Comparison of ENCODE assay signal across 23 cellular contexts in genomic region chr20:54433653-54434052, GRCh38. TPM values are rescaled to one million over a fixed set of nuclear protein-coding genes. Genes with fewer than 3 reads are reported as not detected.
DNase-seq lines count a peak whose midpoint lies in the region; ATAC-seq, FAIRE-seq and TF ChIP-seq lines count a peak whose summit lies in the region.
"Had no signal": no experiment of that assay in that cellular context is flagged by ENCODE, and none has a peak within 500 bp of the region (broad histone marks: within the 10 kb centered on the region; RNA-seq: fewer than 3 reads in every experiment).

No MANE protein-coding gene starts in this region.

- intact Hi-C loops in pancreas (cut with DNase I) = no loop called here

- peaks cover 6 to 27% (median 13%) of the 10 kb centered on the region in 3 donors for H3K4me1 ChIP-seq in pancreas
- H3K4me1 ChIP-seq: heart right ventricle, suprapubic skin had no signal

- ATAC-seq in pancreas (peak; percentile 88 to 95 (median 92)), GM18867 (IDR thresholded peaks at IDR 0.05; ENCODE audit: unreplicated experiment) (no peak)
- ATAC-seq: heart right ventricle had no signal

- H3K9me3 ChIP-seq in pancreas = no peaks in the 10 kb centered on the region
- H3K9me3 ChIP-seq: heart right ventricle, suprapubic skin had no signal

- H3K36me3 ChIP-seq in pancreas = no peaks in the 10 kb centered on the region
- H3K36me3 ChIP-seq: heart right ventricle, suprapubic skin had no signal

- no peaks in the 10 kb centered on the region for H3K27me3 ChIP-seq in pancreas
- H3K27me3 ChIP-seq: heart right ventricle, suprapubic skin had no signal

- no peak overlapping the region for H3K4me3 ChIP-seq in pancreas
- H3K4me3 ChIP-seq: heart right ventricle, skin epidermis, suprapubic skin had no signal

- no peak for FAIRE-seq in pancreas (lab: Jason Lieb, UNC)
- FAIRE-seq: bronchial epithelial cell, endothelial cell of umbilical vein, urothelium cell line had no signal

- peak overlapping the region in 2 of 4 donors; percentile 18 to 51 for H3K27ac ChIP-seq in pancreas
- H3K27ac ChIP-seq: heart right ventricle, skin epidermis, suprapubic skin had no signal

- 14 to 16% methylated on average over 9 of the region's 9 CpGs for WGBS in pancreas, 2 donors

- DNase-seq in DMS153 treated with DMSO at 0.1 percent for 48 hours (lab: John Stamatoyannopoulos, UW; ENCODE audit: unreplicated experiment) (peak; percentile 83), NCI-H1092 treated with DMSO at 0.1 percent for 48 hours (lab: John Stamatoyannopoulos, UW) (peak; percentile 95), cerebellar cortex (ENCODE audit: low spot score) (peak; percentile 94), pancreas (peak; percentile 60 to 79 (median 74))
- no peak for DNase-seq in activated T-cell treated with anti-CD3 and anti-CD28 coated beads, Interleukin-2, amount 50 U/mL, for 48 hours
- no peak for DNase-seq in activated CD4-positive, alpha-beta T cell treated with anti-CD3 and anti-CD28 coated beads, Interleukin-2, amount 50 U/mL, for 1 hour
- DNase-seq: activated B cell treated with CpG ODN at 0.5 μM for 24 hours; activated CD4-positive, alpha-beta memory T cell treated with anti-CD3 and anti-CD28 coated beads for 36 hours; activated gamma-delta T cell; CD4-positive, CD25-positive, alpha-beta regulatory T cell; dermis blood vessel endothelial cell; HCEC 1CT; heart right ventricle; KG1; NCI-H2107; stimulated activated CD4-positive, alpha-beta T cell treated with anti-CD3 and anti-CD28 coated beads, Interleukin-1b, Interleukin-23, amount 100 ng/mL, for 48 hours; T1000 had no signal

- TF ChIP-seq CTCF in pancreas (IDR thresholded peaks at IDR 0.05) = no peak

RNA-seq across cellular contexts. Expression of gene DOK5, which starts 41.7 kb away (rescaled TPM):
- total RNA-seq in pancreas = 1 to 10 TPM in 2 of 6 donors, under 1 TPM in 4; 0.24 to 1.2 (median 0.73) TPM
- under 1 TPM; 0.38 to 0.46 TPM for polyA plus RNA-seq in pancreas
- total RNA-seq: activated B cell treated with CpG ODN at 0.5 μM for 24 hours; bronchial epithelial cell; CD4-positive, CD25-positive, alpha-beta regulatory T cell had no signal

Comparison
In these comparisons a context has a peak if more than half of its experiments do, and no peak if none do; other contexts are left out.
1. DNase-seq: peak in DMS153 treated with DMSO at 0.1 percent for 48 hours (single experiment), NCI-H1092 treated with DMSO at 0.1 percent for 48 hours (single experiment), cerebellar cortex (single experiment) and pancreas (6 of 6); none in activated T-cell treated with anti-CD3 and anti-CD28 coated beads, Interleukin-2, amount 50 U/mL, for 48 hours (0 of 2) and activated CD4-positive, alpha-beta T cell treated with anti-CD3 and anti-CD28 coated beads, Interleukin-2, amount 50 U/mL, for 1 hour (single experiment).